8 cellular contexts compared by ENCODE assay signal in genomic region chr1:225474986-225475820, GRCh38. TPM values are rescaled to one million over a fixed set of nuclear protein-coding genes. Genes with fewer than 3 reads are reported as not detected.
DNase-seq lines count a peak whose midpoint lies in the region; ATAC-seq, FAIRE-seq and TF ChIP-seq lines count a peak whose summit lies in the region.

No MANE protein-coding gene starts in this region.

- peak; percentile 100 for TF ChIP-seq CTCF in GM12872 (IDR thresholded peaks at IDR 0.05; ENCODE audit: insufficient read depth, low read depth, low read length)
- peak; percentile 100 for TF ChIP-seq CTCF in HFFc6 (IDR thresholded peaks at IDR 0.05)
- TF ChIP-seq CTCF in NB4 (IDR thresholded peaks at IDR 0.05; ENCODE audit: low read depth, low read length): peak; percentile 98
- TF ChIP-seq CTCF in astrocyte (IDR thresholded peaks at IDR 0.05; ENCODE audit: insufficient read depth, low read depth, low read length): peak; percentile 99

- WGBS in right cardiac atrium: 27% methylated on average over 50 of the region's 50 CpGs

- peak overlapping the region; percentile 36 for H3K9ac ChIP-seq in astrocyte (ENCODE audit: low read length)

- H3K27ac ChIP-seq in astrocyte (ENCODE audit: low read depth, low read length) (no peak overlapping the region), right cardiac atrium (ENCODE audit: low read length) (no peak overlapping the region)

- H3K27ac Mint-ChIP-seq in HFFc6 (no peak overlapping the region), T-helper 17 cell (peak overlapping the region; percentile 68), astrocyte (ENCODE audit: unreplicated experiment) (no peak overlapping the region)

- peak; percentile 35 for DNase-seq in HFFc6
- DNase-seq in NB4 (ENCODE audit: low read depth): peak; percentile 72
- DNase-seq in T-helper 17 cell: peak; percentile 66 to 69 (median 66)
- peak; percentile 38 for DNase-seq in astrocyte (ENCODE audit: low read depth)
- DNase-seq in right cardiac atrium: peak; percentile 61 to 86 (median 84)
- peak; percentile 78 for DNase-seq in sciatic nerve (ENCODE audit: low spot score)

- no peak for TF ChIP-seq POLR2A in NB4 (IDR thresholded peaks at IDR 0.05; ENCODE audit: extremely low read depth, insufficient read length)

- no peaks in the 10 kb centered on the region for H3K36me3 Mint-ChIP-seq in HFFc6 (ENCODE audit: low read depth)
- no peaks in the 10 kb centered on the region for H3K36me3 Mint-ChIP-seq in T-helper 17 cell (ENCODE audit: low read depth)
- peaks cover 5% of the 10 kb centered on the region for H3K36me3 Mint-ChIP-seq in astrocyte (ENCODE audit: low read depth, unreplicated experiment)

- H3K27me3 ChIP-seq in astrocyte (ENCODE audit: insufficient read depth, low read length): no peaks in the 10 kb centered on the region
- no peaks in the 10 kb centered on the region for H3K27me3 ChIP-seq in right cardiac atrium (ENCODE audit: control insufficient read depth, insufficient read depth)

- no peaks in the 10 kb centered on the region for H3K79me2 ChIP-seq in astrocyte (ENCODE audit: insufficient read depth, low read length)

- H2AFZ ChIP-seq in astrocyte (ENCODE audit: low read depth, low read length): peak overlapping the region; percentile 71

- H3K4me1 ChIP-seq in astrocyte (ENCODE audit: insufficient read depth, low read length) (peaks cover 2% of the 10 kb centered on the region), right cardiac atrium (ENCODE audit: control insufficient read depth, insufficient read depth, low read length) (no peaks in the 10 kb centered on the region)

- H3K9me3 Mint-ChIP-seq in HFFc6 (no peaks in the 10 kb centered on the region), astrocyte (ENCODE audit: unreplicated experiment) (no peaks in the 10 kb centered on the region)

- H3K4me2 ChIP-seq in astrocyte (ENCODE audit: low read length): peak overlapping the region; percentile 76

- H3K4me1 Mint-ChIP-seq in HFFc6 (ENCODE audit: low read depth) (peaks cover 10% of the 10 kb centered on the region), T-helper 17 cell (peaks cover 39% of the 10 kb centered on the region), astrocyte (ENCODE audit: low read depth, unreplicated experiment) (peaks cover 14% of the 10 kb centered on the region)

- FAIRE-seq in astrocyte (lab: Jason Lieb, UNC): no peak

- H4K20me1 ChIP-seq in astrocyte (ENCODE audit: insufficient read depth, low read length): no peaks in the 10 kb centered on the region

- H3K27me3 Mint-ChIP-seq in HFFc6 (ENCODE audit: insufficient read depth): peaks cover 7% of the 10 kb centered on the region
- H3K27me3 Mint-ChIP-seq in T-helper 17 cell: no peaks in the 10 kb centered on the region
- H3K27me3 Mint-ChIP-seq in astrocyte (ENCODE audit: low read depth, unreplicated experiment): no peaks in the 10 kb centered on the region

- H3K4me3 Mint-ChIP-seq in HFFc6 (no peak overlapping the region), T-helper 17 cell (peak overlapping the region; percentile 31), astrocyte (ENCODE audit: unreplicated experiment) (no peak overlapping the region)

- intact Hi-C loops in right cardiac atrium (cut with DNase I): loop anchor here (2.0 to 10.0 kb wide), 11 partner anchors 297 to 512 kb away; partner anchors contain the start of gene SRP9 (in 1 of the 4)
- intact Hi-C loops in sciatic nerve (cut with DNase I): loop anchor here (5.0 kb wide), 2 partner anchors 297 to 502 kb away; no protein-coding TSS in a partner anchor

- H3K4me3 ChIP-seq in NB4 (ENCODE audit: low read depth, low read length): no peak overlapping the region
- H3K4me3 ChIP-seq in astrocyte (ENCODE audit: insufficient read depth, low read depth, low read length): no peak overlapping the region
- H3K4me3 ChIP-seq in right cardiac atrium (ENCODE audit: low read length): no peak overlapping the region

- H3K9me3 ChIP-seq in T-helper 17 cell (ENCODE audit: control insufficient read depth, low read length, poor library complexity, severe bottlenecking): no peaks in the 10 kb centered on the region
- H3K9me3 ChIP-seq in astrocyte (ENCODE audit: insufficient read depth, low read depth, low read length): no peaks in the 10 kb centered on the region
- H3K9me3 ChIP-seq in right cardiac atrium (ENCODE audit: control insufficient read depth, low read length): no peaks in the 10 kb centered on the region

- H3K36me3 ChIP-seq in astrocyte (ENCODE audit: insufficient read depth, low read length): no peaks in the 10 kb centered on the region

- ATAC-seq in T-helper 17 cell: peak; percentile 91
- peak; percentile 89 to 90 for ATAC-seq in right cardiac atrium
- peak; percentile 89 for ATAC-seq in sciatic nerve
- no peak for ATAC-seq in GM18517 (IDR thresholded peaks at IDR 0.05; ENCODE audit: unreplicated experiment)

RNA-seq across cellular contexts. Expression of gene LBR, which starts 47.4 kb away (rescaled TPM):
- 10 to 100 TPM; 20.7 to 42.7 (median 36.3) TPM for total RNA-seq in HFFc6 (2021; fragmentation: NEBNext Ultra II Directional; extraction: Animal tissue kit (Norgen Biotek cat#: 25700))
- total RNA-seq in T-helper 17 cell: 100 to 1,000 TPM; 116 to 121 TPM
- 35.0 and 42.6 TPM in 2 replicates for total RNA-seq in astrocyte
- total RNA-seq in right cardiac atrium: 10 to 100 TPM; 16.6 to 21.6 (median 19.2) TPM
- polyA plus RNA-seq in right cardiac atrium: 7.8 TPM
- 48.8 TPM for total RNA-seq in sciatic nerve
